In the genomic region with DNA sequence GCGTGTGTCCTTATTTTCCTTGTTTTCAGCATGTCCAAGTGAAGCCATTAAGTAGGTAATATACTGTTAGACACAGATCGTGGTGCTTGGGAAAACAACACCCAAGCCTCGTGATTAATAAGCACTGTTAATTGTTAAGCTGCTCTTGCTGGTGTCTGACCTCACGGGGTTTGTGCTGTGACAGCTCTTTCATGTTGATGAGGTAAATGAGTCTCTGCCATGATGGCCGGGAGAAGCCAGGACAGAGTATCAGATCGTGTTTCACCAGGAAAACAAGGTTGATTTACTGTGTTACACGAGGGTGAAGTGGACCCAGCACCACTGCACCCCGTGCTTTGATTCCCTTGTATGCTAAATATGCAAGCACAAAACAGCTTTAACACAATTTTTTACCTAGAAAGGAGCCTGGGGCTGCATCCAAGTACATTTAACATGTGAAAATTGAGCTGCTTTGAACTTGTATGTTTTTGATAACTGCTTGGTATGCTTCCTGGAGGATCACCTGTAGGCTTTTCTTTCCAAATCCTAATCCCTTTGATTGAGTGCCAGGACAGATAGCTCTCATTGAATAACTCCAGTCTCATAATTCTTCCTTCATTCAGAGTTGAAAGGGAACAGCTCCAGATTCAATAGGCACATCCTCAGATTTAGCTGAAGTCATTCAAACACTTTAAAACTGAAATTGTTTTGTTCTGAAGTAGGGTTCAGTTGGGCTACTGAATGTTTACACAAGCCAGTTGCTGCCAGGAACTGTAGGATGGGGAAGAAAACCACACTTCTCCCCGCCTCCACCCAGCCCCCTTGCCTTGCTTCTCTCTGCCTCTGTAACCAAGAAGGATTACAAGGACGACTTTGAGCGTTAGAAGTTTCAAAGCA, we compare ENCODE assay signal across 10 cellular contexts.
A peak's percentile ranks its signal among the peaks of the same experiment; 100 is the strongest.
DNase-seq lines count a peak whose midpoint lies in the region; ATAC-seq and TF ChIP-seq lines count a peak whose summit lies in the region.
"Had no signal": no experiment of that assay in that cellular context is flagged by ENCODE, and none has a peak within 500 bp of the region (broad histone marks: within the 10 kb centered on the region; RNA-seq: fewer than 3 reads in every experiment).

No MANE protein-coding gene starts in this region.

- DNase-seq in GDM1 (lab: John Stamatoyannopoulos, UW) (peak; percentile 48), NCI-H146 treated with DMSO at 0.1 percent for 48 hours (lab: John Stamatoyannopoulos, UW; ENCODE audit: unreplicated experiment) (peak; percentile 2), chondrocyte (ENCODE audit: low spot score) (no peak), osteoblast (ENCODE audit: insufficient read length, low spot score, missing footprints) (no peak), SK-N-SH (no peak), superior temporal gyrus (ENCODE audit: extremely low spot score) (no peak)

- TF ChIP-seq CTCF in chondrocyte (IDR thresholded peaks at IDR 0.05), result no peak
- TF ChIP-seq CTCF in osteoblast (IDR thresholded peaks at IDR 0.05; ENCODE audit: extremely low read depth, low read depth, low read length), result no peak
- TF ChIP-seq CTCF in SK-N-SH (IDR thresholded peaks at IDR 0.05), result no peak

- peaks cover 19% of the 10 kb centered on the region for H3K4me1 ChIP-seq in osteoblast (ENCODE audit: insufficient read depth, low read length)
- H3K4me1 ChIP-seq in SK-N-SH (ENCODE audit: control insufficient read depth in 1 of 2, insufficient read depth in 2 of 2, low read depth in 1 of 2, low read length in 1 of 2), result peaks cover 0 to 16% of the 10 kb centered on the region in 2 experiments; a peak in 3 of 4 replicates

- H3K36me3 Mint-ChIP-seq in chondrocyte (ENCODE audit: low read depth), result no peaks in the 10 kb centered on the region

- peak overlapping the region; percentile 23 for H3K27ac Mint-ChIP-seq in chondrocyte (ENCODE audit: unreplicated experiment)

- POLR2A ChIA-PET in SK-N-SH (lab: Yijun Ruan, JAX), result no interaction called here

- H3K27me3 ChIP-seq in osteoblast (ENCODE audit: insufficient read depth, low read length) (no peaks in the 10 kb centered on the region), SK-N-SH (ENCODE audit: insufficient read depth) (no peaks in the 10 kb centered on the region)
- H3K27me3 ChIP-seq: tibial nerve had no signal

- H3K4me2 ChIP-seq in osteoblast (ENCODE audit: insufficient read depth, low read length), result peak overlapping the region; percentile 72
- H3K4me2 ChIP-seq in SK-N-SH, result no peak overlapping the region

- H3K36me3 ChIP-seq in osteoblast (ENCODE audit: insufficient read depth, low read length) (no peaks in the 10 kb centered on the region), SK-N-SH (replicated peaks in 1 of 2; ENCODE audit: control insufficient read depth in 1 of 2, insufficient read depth in 2 of 2, low read length in 1 of 2) (no peaks in the 10 kb centered on the region)
- H3K36me3 ChIP-seq: tibial nerve had no signal

- no peaks in the 10 kb centered on the region for H3K9me3 Mint-ChIP-seq in chondrocyte (ENCODE audit: low read depth)

- no peak for TF ChIP-seq RAD21 in SK-N-SH (IDR thresholded peaks at IDR 0.05; ENCODE audit: low read length)

- H3K9me2 ChIP-seq in SK-N-SH, result no peaks in the 10 kb centered on the region

- H3F3A ChIP-seq in SK-N-SH (replicated peaks; ENCODE audit: insufficient read depth), result no peaks in the 10 kb centered on the region

- H3K9me3 ChIP-seq in osteoblast (ENCODE audit: low read depth, low read length) (no peaks in the 10 kb centered on the region), SK-N-SH (no peaks in the 10 kb centered on the region)
- H3K9me3 ChIP-seq: tibial nerve had no signal

- CTCF ChIA-PET in SK-N-SH (lab: Yijun Ruan, JAX), result no interaction called here

- no peak for ATAC-seq in GM21367 (IDR thresholded peaks at IDR 0.05; ENCODE audit: unreplicated experiment)
- no peak for ATAC-seq in HG02610 (IDR thresholded peaks at IDR 0.05; ENCODE audit: unreplicated experiment)

- 81% methylated on average over 11 of the region's 11 CpGs for WGBS in SK-N-SH (ENCODE audit: low lambda C conversion rate)

- H3K9ac ChIP-seq in SK-N-SH, result no peak overlapping the region

- H3K4me3 ChIP-seq in osteoblast (ENCODE audit: insufficient read depth, low read length) (peak overlapping the region; percentile 42), SK-N-SH (ENCODE audit: low read depth in 2 of 2, low read length in 1 of 2) (no peak overlapping the region)
- H3K4me3 ChIP-seq: skin epidermis, tibial nerve had no signal

- H4K20me1 ChIP-seq in osteoblast (ENCODE audit: insufficient read depth, low read length) (no peaks in the 10 kb centered on the region), SK-N-SH (ENCODE audit: insufficient read depth) (no peaks in the 10 kb centered on the region)

- TF ChIP-seq EP300 in SK-N-SH (IDR thresholded peaks at IDR 0.05; ENCODE audit: borderline replicate concordance in 1 of 2, low read depth in 1 of 2, low read length in 1 of 2), result no peak

- peak overlapping the region; percentile 31 for H3K27ac ChIP-seq in osteoblast (ENCODE audit: low read depth, low read length)
- H3K27ac ChIP-seq in SK-N-SH (ENCODE audit: low read depth in 2 of 2, low read length in 1 of 2), result peak overlapping the region in 1 of 2 experiments; percentile 43; a peak in 2 of 4 replicates
- H3K27ac ChIP-seq: tibial nerve had no signal

- peak overlapping the region; percentile 72 for H2AFZ ChIP-seq in osteoblast (ENCODE audit: low read length)
- no peak overlapping the region for H2AFZ ChIP-seq in SK-N-SH (ENCODE audit: low read depth)

- H3K4me3 Mint-ChIP-seq in chondrocyte (ENCODE audit: unreplicated experiment), result no peak overlapping the region

- H3K27me3 Mint-ChIP-seq in chondrocyte (ENCODE audit: low read depth), result no peaks in the 10 kb centered on the region

- H3K4me1 Mint-ChIP-seq in chondrocyte (ENCODE audit: low read depth), result peaks cover 19% of the 10 kb centered on the region

- H3K79me2 ChIP-seq in osteoblast (ENCODE audit: insufficient read depth, low read length) (no peaks in the 10 kb centered on the region), SK-N-SH (ENCODE audit: insufficient read depth) (no peaks in the 10 kb centered on the region)

TF ChIP-seq in SK-N-SH, 30 proteins besides CTCF, POLR2A, EP300 and RAD21:
- no peak for TF ChIP-seq TEAD4 (IDR thresholded peaks at IDR 0.05; ENCODE audit: borderline replicate concordance, insufficient read depth)
- TF ChIP-seq EZH2phosphoT487 (IDR thresholded peaks at IDR 0.05; ENCODE audit: borderline replicate concordance, low read depth), result no peak
- no peak for TF ChIP-seq REST (IDR thresholded peaks at IDR 0.05; ENCODE audit: low read depth, low read length)
- no peak for TF ChIP-seq POLR2AphosphoS5 (IDR thresholded peaks at IDR 0.05; ENCODE audit: low read depth, low read length)
- TF ChIP-seq PBX3 (IDR thresholded peaks at IDR 0.05), result no peak
- TF ChIP-seq SIN3A (IDR thresholded peaks at IDR 0.05; ENCODE audit: borderline replicate concordance, low read depth, low read length), result no peak
- TF ChIP-seq YY1 (IDR thresholded peaks at IDR 0.05; ENCODE audit: low read depth), result no peak
- TF ChIP-seq FOXJ3 (CRISPR knock-in tag; IDR thresholded peaks at IDR 0.05), result no peak

Comparison
In these comparisons a context has a peak if more than half of its experiments do, and no peak if none do; other contexts are left out.
1. DNase-seq: peak in GDM1 (single experiment) and NCI-H146 treated with DMSO at 0.1 percent for 48 hours (single experiment); none in chondrocyte (single experiment), osteoblast (single experiment), SK-N-SH (single experiment) and superior temporal gyrus (single experiment).